Comparison of ENCODE assay signal across 30 cellular contexts in the genomic region with DNA sequence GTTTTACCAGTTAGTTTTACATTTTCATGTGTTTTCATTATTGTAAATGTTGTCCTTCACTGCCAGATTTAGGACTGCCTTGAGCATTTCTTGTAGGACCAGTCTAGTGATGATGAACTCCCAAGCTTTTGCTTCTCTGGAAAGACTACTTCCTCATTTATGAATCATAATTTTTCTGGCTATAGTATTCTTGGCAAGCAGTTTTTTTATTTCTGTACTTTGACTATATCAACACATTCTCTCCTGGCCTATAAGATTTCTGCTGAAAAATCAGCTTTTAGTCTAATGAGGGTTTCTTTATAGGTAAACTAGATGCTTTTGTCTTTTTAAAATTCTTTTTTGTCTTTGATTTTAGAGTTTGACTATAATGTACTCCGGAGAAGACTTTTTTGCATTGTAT.
"Had no signal": no experiment of that assay in that cellular context is flagged by ENCODE, and none has a peak within 500 bp of the region (broad histone marks: within the 10 kb centered on the region; RNA-seq: fewer than 3 reads in every experiment).

No MANE protein-coding gene starts in this region.

- DNase-seq: activated CD4-positive, alpha-beta memory T cell treated with anti-CD3 and anti-CD28 coated beads for 36 hours; activated CD4-positive, alpha-beta T cell treated with anti-CD3 and anti-CD28 coated beads for 36 hours; activated CD4-positive, alpha-beta T cell treated with anti-CD3 and anti-CD28 coated beads, Interleukin-2, amount 10 ng/mL, durations not matched to agents 24 days and 14 days; activated CD4-positive, CD25-positive, alpha-beta regulatory T cell; activated CD4-positive, CD25-positive, alpha-beta regulatory T cell treated with anti-CD3 and anti-CD28 coated beads, Interleukin-2, amount 50 U/mL, for 72 hours; activated CD8-positive, alpha-beta memory T cell treated with anti-CD3 and anti-CD28 coated beads, Interleukin-2, amount 10 ng/mL, durations not matched to agents 7 days and 5 days; activated CD8-positive, alpha-beta memory T cell treated with anti-CD3 and anti-CD28 coated beads, Interleukin-2, amount 50 U/mL, for 4 hours; activated CD8-positive, alpha-beta T cell treated with anti-CD3 and anti-CD28 coated beads, Interleukin-2, amount 10 ng/mL, durations not matched to agents 7 days and 5 days; activated gamma-delta T cell; activated naive CD4-positive, alpha-beta T cell; activated naive CD4-positive, alpha-beta T cell treated with anti-CD3 and anti-CD28 coated beads, Interleukin-2, amount 10 ng/mL, durations not matched to agents 7 days and 5 days; activated naive CD8-positive, alpha-beta T cell treated with anti-CD3 and anti-CD28 coated beads, Interleukin-2, amount 10 ng/mL, durations not matched to agents 7 days and 5 days; activated T-cell treated with anti-CD3 and anti-CD28 coated beads, Interleukin-2, amount 50 U/mL, for 24 hours; activated T-cell treated with anti-CD3 and anti-CD28 coated beads, Interleukin-2, amount 50 U/mL, for 72 hours; dorsolateral prefrontal cortex; effector memory CD8-positive, alpha-beta T cell; esophagus squamous epithelium; foreskin melanocyte; heart right ventricle; T-helper 2 cell had no signal

- ATAC-seq: activated CD4-positive, alpha-beta T cell treated with anti-CD3 and anti-CD28 coated beads for 36 hours; activated CD8-positive, alpha-beta memory T cell treated with anti-CD3 and anti-CD28 coated beads, Interleukin-2, amount 10 ng/mL, durations not matched to agents 7 days and 5 days; activated CD8-positive, alpha-beta T cell treated with anti-CD3 and anti-CD28 coated beads, Interleukin-2, amount 10 ng/mL, durations not matched to agents 7 days and 5 days; activated naive CD4-positive, alpha-beta T cell treated with anti-CD3 and anti-CD28 coated beads, Interleukin-2, amount 50 U/mL, for 72 hours; activated T-cell treated with anti-CD3 and anti-CD28 coated beads, Interleukin-2, amount 50 U/mL, for 72 hours; effector memory CD8-positive, alpha-beta T cell; gastroesophageal sphincter; heart right ventricle had no signal

- H3K4me1 Mint-ChIP-seq: activated CD4-positive, alpha-beta T cell treated with anti-CD3 and anti-CD28 coated beads for 36 hours; activated CD4-positive, alpha-beta T cell treated with anti-CD3 and anti-CD28 coated beads, Interleukin-2, amount 10 ng/mL, durations not matched to agents 24 days and 14 days; activated CD8-positive, alpha-beta memory T cell treated with anti-CD3 and anti-CD28 coated beads, Interleukin-2, amount 10 ng/mL, durations not matched to agents 7 days and 5 days; activated naive CD4-positive, alpha-beta T cell treated with anti-CD3 and anti-CD28 coated beads, Interleukin-2, amount 10 ng/mL, durations not matched to agents 7 days and 5 days; activated naive CD8-positive, alpha-beta T cell treated with anti-CD3 and anti-CD28 coated beads, Interleukin-2, amount 10 ng/mL, durations not matched to agents 7 days and 5 days; brain; central memory CD8-positive, alpha-beta T cell had no signal

- H3K36me3 Mint-ChIP-seq: activated CD4-positive, alpha-beta memory T cell treated with anti-CD3 and anti-CD28 coated beads for 36 hours; activated CD8-positive, alpha-beta memory T cell treated with anti-CD3 and anti-CD28 coated beads, Interleukin-2, amount 10 ng/mL, durations not matched to agents 7 days and 5 days; activated naive CD4-positive, alpha-beta T cell treated with anti-CD3 and anti-CD28 coated beads, Interleukin-2, amount 10 ng/mL, durations not matched to agents 7 days and 5 days; activated naive CD8-positive, alpha-beta T cell treated with anti-CD3 and anti-CD28 coated beads, Interleukin-2, amount 10 ng/mL, durations not matched to agents 7 days and 5 days had no signal

- H3K27me3 Mint-ChIP-seq: activated CD4-positive, alpha-beta memory T cell treated with anti-CD3 and anti-CD28 coated beads for 36 hours; activated CD4-positive, alpha-beta T cell treated with anti-CD3 and anti-CD28 coated beads for 36 hours; activated CD4-positive, alpha-beta T cell treated with anti-CD3 and anti-CD28 coated beads, Interleukin-2, amount 10 ng/mL, durations not matched to agents 24 days and 14 days; activated CD8-positive, alpha-beta memory T cell treated with anti-CD3 and anti-CD28 coated beads, Interleukin-2, amount 10 ng/mL, durations not matched to agents 7 days and 5 days; activated naive CD4-positive, alpha-beta T cell treated with anti-CD3 and anti-CD28 coated beads, Interleukin-2, amount 10 ng/mL, durations not matched to agents 7 days and 5 days; activated naive CD8-positive, alpha-beta T cell treated with anti-CD3 and anti-CD28 coated beads, Interleukin-2, amount 10 ng/mL, durations not matched to agents 7 days and 5 days; activated T-cell treated with anti-CD3 and anti-CD28 coated beads, Interleukin-2, amount 50 U/mL, for 24 hours; brain; central memory CD8-positive, alpha-beta T cell; dendritic cell treated with granulocyte-macrophage colony-stimulating factor and Interleukin-4, amounts not matched to agents 40 ng/mL and 50 ng/mL, for 4 days; effector memory CD8-positive, alpha-beta T cell had no signal

- H3K4me3 Mint-ChIP-seq: activated CD4-positive, alpha-beta memory T cell treated with anti-CD3 and anti-CD28 coated beads for 36 hours; activated CD4-positive, alpha-beta T cell treated with anti-CD3 and anti-CD28 coated beads for 36 hours; activated CD4-positive, alpha-beta T cell treated with anti-CD3 and anti-CD28 coated beads, Interleukin-2, amount 10 ng/mL, durations not matched to agents 24 days and 14 days; activated CD8-positive, alpha-beta memory T cell treated with anti-CD3 and anti-CD28 coated beads, Interleukin-2, amount 10 ng/mL, durations not matched to agents 7 days and 5 days; activated CD8-positive, alpha-beta T cell treated with anti-CD3 and anti-CD28 coated beads, Interleukin-2, amount 10 ng/mL, durations not matched to agents 7 days and 5 days; activated naive CD4-positive, alpha-beta T cell treated with anti-CD3 and anti-CD28 coated beads, Interleukin-2, amount 10 ng/mL, durations not matched to agents 7 days and 5 days; activated naive CD8-positive, alpha-beta T cell treated with anti-CD3 and anti-CD28 coated beads, Interleukin-2, amount 10 ng/mL, durations not matched to agents 7 days and 5 days; activated T-cell treated with anti-CD3 and anti-CD28 coated beads, Interleukin-2, amount 50 U/mL, for 24 hours; activated T-cell treated with anti-CD3 and anti-CD28 coated beads, Interleukin-2, amount 50 U/mL, for 72 hours; brain; central memory CD8-positive, alpha-beta T cell; dendritic cell treated with granulocyte-macrophage colony-stimulating factor and Interleukin-4, amounts not matched to agents 40 ng/mL and 50 ng/mL, for 4 days; effector memory CD8-positive, alpha-beta T cell had no signal

- H3K4me3 ChIP-seq: ascending aorta, breast epithelium, coronary artery, dorsolateral prefrontal cortex, esophagus squamous epithelium, gastroesophageal sphincter, heart right ventricle, hepatocyte had no signal

- H3K27ac Mint-ChIP-seq: activated CD4-positive, alpha-beta memory T cell treated with anti-CD3 and anti-CD28 coated beads for 36 hours; activated CD4-positive, alpha-beta T cell treated with anti-CD3 and anti-CD28 coated beads for 36 hours; activated CD4-positive, alpha-beta T cell treated with anti-CD3 and anti-CD28 coated beads, Interleukin-2, amount 10 ng/mL, durations not matched to agents 24 days and 14 days; activated CD8-positive, alpha-beta memory T cell treated with anti-CD3 and anti-CD28 coated beads, Interleukin-2, amount 10 ng/mL, durations not matched to agents 7 days and 5 days; activated CD8-positive, alpha-beta T cell treated with anti-CD3 and anti-CD28 coated beads, Interleukin-2, amount 10 ng/mL, durations not matched to agents 7 days and 5 days; activated naive CD4-positive, alpha-beta T cell treated with anti-CD3 and anti-CD28 coated beads, Interleukin-2, amount 10 ng/mL, durations not matched to agents 7 days and 5 days; activated naive CD4-positive, alpha-beta T cell treated with anti-CD3 and anti-CD28 coated beads, Interleukin-2, amount 50 U/mL, for 72 hours; activated naive CD8-positive, alpha-beta T cell treated with anti-CD3 and anti-CD28 coated beads, Interleukin-2, amount 10 ng/mL, durations not matched to agents 7 days and 5 days; activated T-cell treated with anti-CD3 and anti-CD28 coated beads, Interleukin-2, amount 50 U/mL, for 24 hours; activated T-cell treated with anti-CD3 and anti-CD28 coated beads, Interleukin-2, amount 50 U/mL, for 72 hours; brain; dendritic cell treated with granulocyte-macrophage colony-stimulating factor and Interleukin-4, amounts not matched to agents 40 ng/mL and 50 ng/mL, for 4 days; effector memory CD8-positive, alpha-beta T cell had no signal

- H3K4me1 ChIP-seq: ascending aorta, breast epithelium, esophagus squamous epithelium, gastroesophageal sphincter, heart right ventricle had no signal

- H3K27ac ChIP-seq: ascending aorta, breast epithelium, coronary artery, dorsolateral prefrontal cortex, epithelial cell of prostate, esophagus squamous epithelium, gastroesophageal sphincter, heart right ventricle, hepatocyte had no signal

- H3K36me3 ChIP-seq: ascending aorta, breast epithelium, esophagus squamous epithelium, gastroesophageal sphincter, heart right ventricle had no signal
